In the genomic region with DNA sequence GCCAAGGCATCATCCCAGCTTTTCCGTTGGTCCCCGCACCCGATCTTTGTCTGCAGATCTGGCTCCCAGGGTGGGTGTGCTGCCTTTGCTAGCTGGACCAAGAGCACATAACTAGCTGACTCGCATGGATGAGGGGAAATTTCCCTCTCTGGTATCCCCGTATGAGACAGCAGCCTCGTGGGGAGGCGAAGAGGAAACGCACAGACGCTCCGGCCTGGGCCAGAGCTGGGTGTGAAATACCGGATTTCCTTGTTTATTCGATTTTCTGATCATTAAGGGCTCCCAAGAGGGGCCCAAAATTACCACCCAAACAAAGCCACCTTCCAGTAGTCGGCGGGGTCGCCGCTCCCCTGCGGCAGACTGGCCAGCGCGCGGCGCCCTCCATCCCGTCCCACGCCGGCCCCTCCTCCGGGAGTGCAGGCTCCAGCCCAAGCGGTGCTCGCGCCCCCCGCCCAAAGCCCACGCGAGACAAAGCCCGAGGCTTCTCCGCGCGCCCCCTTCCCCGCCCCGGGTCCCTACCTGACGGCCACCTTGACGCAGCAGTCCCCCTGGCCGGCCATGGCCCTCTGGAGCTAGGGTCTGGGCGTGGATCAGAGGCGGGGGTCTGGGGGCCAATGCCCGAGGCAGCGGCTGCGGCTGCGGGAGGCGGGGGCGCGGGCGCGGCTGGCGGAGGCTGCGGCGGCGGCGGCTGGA, we compare ENCODE assay signal across 8 cellular contexts. TPM values are rescaled to one million over a fixed set of nuclear protein-coding genes. Genes with fewer than 3 reads are reported as not detected.
DNase-seq lines count a peak whose midpoint lies in the region; ATAC-seq and TF ChIP-seq lines count a peak whose summit lies in the region.

No MANE protein-coding gene starts in this region.

- H3K9ac ChIP-seq in endodermal cell (ENCODE audit: extremely low read depth, low read length, poor library complexity, severe bottlenecking), result no peak overlapping the region

- H3K27me3 ChIP-seq in H7 (ENCODE audit: control insufficient read depth, insufficient read depth, low read length), result peaks cover 10% of the 10 kb centered on the region; the same call in 1 of the 2 replicates
- H3K27me3 ChIP-seq in endodermal cell (ENCODE audit: control insufficient read depth, insufficient read depth, low read length, poor library complexity, severe bottlenecking), result peaks cover 19% of the 10 kb centered on the region

- CTCF ChIA-PET in AG04449 (lab: Yijun Ruan, JAX) (interaction anchor here (0.7 to 8.4 kb wide), 5 partner anchors 18 to 115 kb away, joined by 3 to 125 read pairs (median 3); no protein-coding TSS in a partner anchor), WTC11 (lab: Charles Lee) (interaction anchor here (0.7 to 13.8 kb wide), 16 partner anchors 7 to 401 kb away, joined by 3 to 218 read pairs (median 4); no protein-coding TSS in a partner anchor)

- 6 to 8% methylated on average over 20 to 56 of the region's 56 CpGs for WGBS in endodermal cell (ENCODE audit: insufficient coverage in 1 of 2, insufficient read length in 1 of 2), 2 experiments

- POLR2A ChIA-PET in AG04449 (lab: Yijun Ruan, JAX) (no interaction called here), WTC11 (lab: Charles Lee) (interaction anchor here (0.7 kb wide), 1 partner anchor 8 kb away, joined by 3 read pairs; no protein-coding TSS in a partner anchor)

- TF ChIP-seq CTCF in AG04449 (IDR thresholded peaks at IDR 0.05; ENCODE audit: insufficient read depth, low read length, missing control alignments), result no peak
- no peak for TF ChIP-seq CTCF in WTC11 (IDR thresholded peaks at IDR 0.05)
- peak; percentile 27 for TF ChIP-seq CTCF in endodermal cell (conservative IDR thresholded peaks at IDR 0.05)
- TF ChIP-seq CTCF in neural crest cell (conservative IDR thresholded peaks at IDR 0.05), result peak; percentile 22

- DNase-seq in AG04449 (ENCODE audit: low read depth, low spot score) (no peak), H7 (no peak), WTC11 (ENCODE audit: low spot score) (peak; percentile 56), endodermal cell (peak; percentile 84), neural crest cell (ENCODE audit: low read depth, low spot score) (peak; percentile 45), epidermal melanocyte (ENCODE audit: insufficient read length, low spot score) (no peak), NCI-H187 (lab: John Stamatoyannopoulos, UW) (no peak), NCI-H1105 treated with DMSO at 0.1 percent for 48 hours (lab: John Stamatoyannopoulos, UW) (no peak)

- no peaks in the 10 kb centered on the region for H3K36me3 Mint-ChIP-seq in WTC11
- no peaks in the 10 kb centered on the region for H3K36me3 Mint-ChIP-seq in endodermal cell (ENCODE audit: low read depth)
- no peaks in the 10 kb centered on the region for H3K36me3 Mint-ChIP-seq in neural crest cell (ENCODE audit: low read depth)

- H3K4me3 ChIP-seq in AG04449 (ENCODE audit: low read depth, low read length) (peak overlapping the region; percentile 64), H7 (ENCODE audit: insufficient read depth, low read depth, low read length) (peak overlapping the region; percentile 64), endodermal cell (ENCODE audit: low read length) (peak overlapping the region; percentile 74)

- no peaks in the 10 kb centered on the region for H3K9me3 ChIP-seq in endodermal cell (ENCODE audit: control insufficient read depth, low read length)

- peak; percentile 6 for ATAC-seq in WTC11

- H3K4me1 Mint-ChIP-seq in WTC11 (peaks cover 70% of the 10 kb centered on the region), endodermal cell (peaks cover 47% of the 10 kb centered on the region), neural crest cell (peaks cover 67% of the 10 kb centered on the region)

- H3K27ac ChIP-seq in endodermal cell (ENCODE audit: low read depth, low read length), result peak overlapping the region; percentile 16

- H3K27me3 Mint-ChIP-seq in WTC11 (ENCODE audit: low read depth) (peaks cover 7% of the 10 kb centered on the region), endodermal cell (ENCODE audit: insufficient read depth) (peaks cover 30% of the 10 kb centered on the region), neural crest cell (ENCODE audit: low read depth) (peaks cover 7% of the 10 kb centered on the region)

- H3K27ac Mint-ChIP-seq in WTC11 (no peak overlapping the region), endodermal cell (no peak overlapping the region), neural crest cell (ENCODE audit: unreplicated experiment) (peak overlapping the region; percentile 20)

- H3K4me3 Mint-ChIP-seq in WTC11 (peak overlapping the region; percentile 79), endodermal cell (peak overlapping the region; percentile 64), neural crest cell (peak overlapping the region; percentile 91)

- H3K36me3 ChIP-seq in H7 (replicated peaks; ENCODE audit: control insufficient read depth, insufficient read depth, low read length), result peaks cover 3% of the 10 kb centered on the region; the same call in 1 of the 2 replicates
- no peaks in the 10 kb centered on the region for H3K36me3 ChIP-seq in endodermal cell (ENCODE audit: control insufficient read depth, insufficient read depth, low read length)

- H3K9me3 Mint-ChIP-seq in WTC11 (no peaks in the 10 kb centered on the region), endodermal cell (no peaks in the 10 kb centered on the region), neural crest cell (no peaks in the 10 kb centered on the region)

- peaks cover 13% of the 10 kb centered on the region for H3K4me1 ChIP-seq in endodermal cell (ENCODE audit: control insufficient read depth, insufficient read depth, low read length)

TF ChIP-seq in WTC11, 78 proteins besides CTCF, POLR2A, EP300 and RAD21 (continues in another document):
- TF ChIP-seq KAT7 (CRISPR knock-in tag; IDR thresholded peaks at IDR 0.05; ENCODE audit: borderline replicate concordance) (peak; percentile 53; the same call in 1 of the 2 replicates), SP1 (CRISPR knock-in tag; conservative IDR thresholded peaks at IDR 0.05) (no peak), ZNF121 (CRISPR knock-in tag; IDR thresholded peaks at IDR 0.05) (no peak), GABPB1 (CRISPR knock-in tag; IDR thresholded peaks at IDR 0.05) (no peak), IRF2 (CRISPR knock-in tag; IDR thresholded peaks at IDR 0.05; ENCODE audit: borderline replicate concordance, low read depth) (no peak)
- TF ChIP-seq, protein P1, sequence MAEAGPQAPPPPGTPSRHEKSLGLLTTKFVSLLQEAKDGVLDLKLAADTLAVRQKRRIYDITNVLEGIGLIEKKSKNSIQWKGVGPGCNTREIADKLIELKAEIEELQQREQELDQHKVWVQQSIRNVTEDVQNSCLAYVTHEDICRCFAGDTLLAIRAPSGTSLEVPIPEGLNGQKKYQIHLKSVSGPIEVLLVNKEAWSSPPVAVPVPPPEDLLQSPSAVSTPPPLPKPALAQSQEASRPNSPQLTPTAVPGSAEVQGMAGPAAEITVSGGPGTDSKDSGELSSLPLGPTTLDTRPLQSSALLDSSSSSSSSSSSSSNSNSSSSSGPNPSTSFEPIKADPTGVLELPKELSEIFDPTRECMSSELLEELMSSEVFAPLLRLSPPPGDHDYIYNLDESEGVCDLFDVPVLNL (CRISPR knock-in tag; IDR thresholded peaks at IDR 0.05; ENCODE audit: borderline replicate concordance, low read depth), result 0 out of 2 replicates have a peak, but pooled peaks have one; percentile 39
- TF ChIP-seq, protein P2, sequence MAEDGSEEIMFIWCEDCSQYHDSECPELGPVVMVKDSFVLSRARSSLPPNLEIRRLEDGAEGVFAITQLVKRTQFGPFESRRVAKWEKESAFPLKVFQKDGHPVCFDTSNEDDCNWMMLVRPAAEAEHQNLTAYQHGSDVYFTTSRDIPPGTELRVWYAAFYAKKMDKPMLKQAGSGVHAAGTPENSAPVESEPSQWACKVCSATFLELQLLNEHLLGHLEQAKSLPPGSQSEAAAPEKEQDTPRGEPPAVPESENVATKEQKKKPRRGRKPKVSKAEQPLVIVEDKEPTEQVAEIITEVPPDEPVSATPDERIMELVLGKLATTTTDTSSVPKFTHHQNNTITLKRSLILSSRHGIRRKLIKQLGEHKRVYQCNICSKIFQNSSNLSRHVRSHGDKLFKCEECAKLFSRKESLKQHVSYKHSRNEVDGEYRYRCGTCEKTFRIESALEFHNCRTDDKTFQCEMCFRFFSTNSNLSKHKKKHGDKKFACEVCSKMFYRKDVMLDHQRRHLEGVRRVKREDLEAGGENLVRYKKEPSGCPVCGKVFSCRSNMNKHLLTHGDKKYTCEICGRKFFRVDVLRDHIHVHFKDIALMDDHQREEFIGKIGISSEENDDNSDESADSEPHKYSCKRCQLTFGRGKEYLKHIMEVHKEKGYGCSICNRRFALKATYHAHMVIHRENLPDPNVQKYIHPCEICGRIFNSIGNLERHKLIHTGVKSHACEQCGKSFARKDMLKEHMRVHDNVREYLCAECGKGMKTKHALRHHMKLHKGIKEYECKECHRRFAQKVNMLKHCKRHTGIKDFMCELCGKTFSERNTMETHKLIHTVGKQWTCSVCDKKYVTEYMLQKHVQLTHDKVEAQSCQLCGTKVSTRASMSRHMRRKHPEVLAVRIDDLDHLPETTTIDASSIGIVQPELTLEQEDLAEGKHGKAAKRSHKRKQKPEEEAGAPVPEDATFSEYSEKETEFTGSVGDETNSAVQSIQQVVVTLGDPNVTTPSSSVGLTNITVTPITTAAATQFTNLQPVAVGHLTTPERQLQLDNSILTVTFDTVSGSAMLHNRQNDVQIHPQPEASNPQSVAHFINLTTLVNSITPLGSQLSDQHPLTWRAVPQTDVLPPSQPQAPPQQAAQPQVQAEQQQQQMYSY (CRISPR knock-in tag; IDR thresholded peaks at IDR 0.05), result no peak
- TF ChIP-seq, protein P3, sequence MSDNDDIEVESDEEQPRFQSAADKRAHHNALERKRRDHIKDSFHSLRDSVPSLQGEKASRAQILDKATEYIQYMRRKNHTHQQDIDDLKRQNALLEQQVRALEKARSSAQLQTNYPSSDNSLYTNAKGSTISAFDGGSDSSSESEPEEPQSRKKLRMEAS (CRISPR knock-in tag; IDR thresholded peaks at IDR 0.05), result 0 out of 2 replicates have a peak, but pooled peaks have one; percentile 42
- TF ChIP-seq, protein P4, sequence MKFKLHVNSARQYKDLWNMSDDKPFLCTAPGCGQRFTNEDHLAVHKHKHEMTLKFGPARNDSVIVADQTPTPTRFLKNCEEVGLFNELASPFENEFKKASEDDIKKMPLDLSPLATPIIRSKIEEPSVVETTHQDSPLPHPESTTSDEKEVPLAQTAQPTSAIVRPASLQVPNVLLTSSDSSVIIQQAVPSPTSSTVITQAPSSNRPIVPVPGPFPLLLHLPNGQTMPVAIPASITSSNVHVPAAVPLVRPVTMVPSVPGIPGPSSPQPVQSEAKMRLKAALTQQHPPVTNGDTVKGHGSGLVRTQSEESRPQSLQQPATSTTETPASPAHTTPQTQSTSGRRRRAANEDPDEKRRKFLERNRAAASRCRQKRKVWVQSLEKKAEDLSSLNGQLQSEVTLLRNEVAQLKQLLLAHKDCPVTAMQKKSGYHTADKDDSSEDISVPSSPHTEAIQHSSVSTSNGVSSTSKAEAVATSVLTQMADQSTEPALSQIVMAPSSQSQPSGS (CRISPR knock-in tag; IDR thresholded peaks at IDR 0.05; ENCODE audit: borderline replicate concordance, low read depth), result no peak

RNA-seq across cellular contexts. Expression of a gene that starts 0.5 kb away (rescaled TPM):
- 12.7 and 14.1 TPM in 2 replicates for total RNA-seq in H7 (2014; rRNA removed; shearing (Covaris generic))
- total RNA-seq in WTC11 (2021), result 17.8 to 19.4 TPM (median 18.0 TPM) in 3 replicates
- 10 to 100 TPM in 1 of 2 donors, 1 to 10 TPM in 1; 8.8 to 14.7 TPM for total RNA-seq in endodermal cell
- polyA plus RNA-seq in endodermal cell (2013, experiment 1 of 2), result 28.2 TPM
- 28.2 TPM for polyA plus RNA-seq in endodermal cell (2013, experiment 2 of 2)
- 28.1 and 28.9 TPM in 2 replicates for total RNA-seq in neural crest cell

Comparison
In these comparisons a context has a peak if more than half of its experiments do, and no peak if none do; other contexts are left out.
1. DNase-seq: peak in WTC11 (single experiment), endodermal cell (single experiment) and neural crest cell (single experiment); none in AG04449 (single experiment), H7 (single experiment), epidermal melanocyte (single experiment), NCI-H187 (0 of 2) and NCI-H1105 treated with DMSO at 0.1 percent for 48 hours (single experiment).
2. CTCF ChIP-seq: peak in endodermal cell (single experiment) and neural crest cell (single experiment); none in AG04449 (single experiment) and WTC11 (single experiment).
3. Peak in every context shown above with its lines, with median percentiles within 50 percentile points of each other: H3K4me3 ChIP-seq and H3K4me3 Mint-ChIP-seq.